10 cellular contexts compared by ENCODE assay signal in genomic region chr3:71111784-71112440, GRCh38.
DNase-seq lines count a peak whose midpoint lies in the region; TF ChIP-seq lines count a peak whose summit lies in the region.
"Had no signal": no experiment of that assay in that cellular context is flagged by ENCODE, and none has a peak within 500 bp of the region (broad histone marks: within the 10 kb centered on the region; RNA-seq: fewer than 3 reads in every experiment).

No MANE protein-coding gene starts in this region.

- H3K9me3 ChIP-seq in endodermal cell (ENCODE audit: control insufficient read depth, low read length) (no peaks in the 10 kb centered on the region), suprapubic skin (no peaks in the 10 kb centered on the region), hepatocyte (ENCODE audit: low read depth) (no peaks in the 10 kb centered on the region)
- H3K9me3 ChIP-seq: HAP-1 had no signal

- peaks cover 91% of the 10 kb centered on the region for H3K79me2 ChIP-seq in hepatocyte

- no peak for TF ChIP-seq EP300 in suprapubic skin (IDR thresholded peaks at IDR 0.05)

- H2AFZ ChIP-seq in hepatocyte, result no peak overlapping the region

- H3K9me3 Mint-ChIP-seq in endodermal cell (no peaks in the 10 kb centered on the region), osteocyte (ENCODE audit: unreplicated experiment) (no peaks in the 10 kb centered on the region)

- H3K27me3 Mint-ChIP-seq in endodermal cell (ENCODE audit: insufficient read depth) (no peaks in the 10 kb centered on the region), osteocyte (ENCODE audit: unreplicated experiment) (no peaks in the 10 kb centered on the region)

- H3K9me2 ChIP-seq in hepatocyte (replicated peaks; ENCODE audit: insufficient read depth), result no peaks in the 10 kb centered on the region

- H3K27ac ChIP-seq in endodermal cell (ENCODE audit: low read depth, low read length) (no peak overlapping the region), suprapubic skin (no peak overlapping the region), hepatocyte (no peak overlapping the region)

- no peaks in the 10 kb centered on the region for H3K27me3 ChIP-seq in endodermal cell (ENCODE audit: control insufficient read depth, insufficient read depth, low read length, poor library complexity, severe bottlenecking)
- H3K27me3 ChIP-seq in suprapubic skin, result no peaks in the 10 kb centered on the region
- no peaks in the 10 kb centered on the region for H3K27me3 ChIP-seq in hepatocyte

- H3K36me3 Mint-ChIP-seq in endodermal cell (ENCODE audit: low read depth), result peaks cover 28% of the 10 kb centered on the region
- H3K36me3 Mint-ChIP-seq in osteocyte (ENCODE audit: unreplicated experiment), result peaks cover 18% of the 10 kb centered on the region

- no peaks in the 10 kb centered on the region for H4K20me1 ChIP-seq in hepatocyte (ENCODE audit: insufficient read depth, poor library complexity, severe bottlenecking)

- TF ChIP-seq CTCF in endodermal cell (conservative IDR thresholded peaks at IDR 0.05), result no peak
- no peak for TF ChIP-seq CTCF in osteocyte (IDR thresholded peaks at IDR 0.05)
- TF ChIP-seq CTCF in suprapubic skin (IDR thresholded peaks at IDR 0.05), result no peak
- no peak for TF ChIP-seq CTCF in hepatocyte (IDR thresholded peaks at IDR 0.05; ENCODE audit: poor library complexity)

- H3K36me3 ChIP-seq in endodermal cell (ENCODE audit: control insufficient read depth, insufficient read depth, low read length), result no peaks in the 10 kb centered on the region
- peaks cover 16% of the 10 kb centered on the region for H3K36me3 ChIP-seq in suprapubic skin
- no peaks in the 10 kb centered on the region for H3K36me3 ChIP-seq in hepatocyte (replicated peaks; ENCODE audit: insufficient read depth, low read depth)

- no peak overlapping the region for H3K4me3 Mint-ChIP-seq in endodermal cell
- no peak overlapping the region for H3K4me3 Mint-ChIP-seq in osteocyte (ENCODE audit: unreplicated experiment)

- DNase-seq in EL (peak; percentile 93), NCI-H226 (peak; percentile 78), endodermal cell (no peak), osteocyte (ENCODE audit: extremely low spot score, unreplicated experiment) (no peak), suprapubic skin (ENCODE audit: low spot score in 2 of 2) (no peak), hippocampal formation (lab: John Stamatoyannopoulos, UW) (no peak), hepatocyte (ENCODE audit: low spot score) (no peak)
- DNase-seq in activated CD8-positive, alpha-beta memory T cell treated with anti-CD3 and anti-CD28 coated beads, Interleukin-2, amount 50 U/mL, for 48 hours, result no peak
- DNase-seq: amygdala had no signal

- H3K4me3 ChIP-seq in endodermal cell (ENCODE audit: low read length) (no peak overlapping the region), suprapubic skin (no peak overlapping the region), hepatocyte (no peak overlapping the region)
- H3K4me3 ChIP-seq: HAP-1 had no signal

- H3K9ac ChIP-seq in endodermal cell (ENCODE audit: extremely low read depth, low read length, poor library complexity, severe bottlenecking), result no peak overlapping the region

- no peak for TF ChIP-seq POLR2A in suprapubic skin (IDR thresholded peaks at IDR 0.05)

- no peak overlapping the region for H3K4me2 ChIP-seq in hepatocyte

- H3K4me1 Mint-ChIP-seq in endodermal cell (peaks cover 18% of the 10 kb centered on the region), osteocyte (ENCODE audit: unreplicated experiment) (peaks cover 65% of the 10 kb centered on the region)

- H3K27ac Mint-ChIP-seq in endodermal cell, result peak overlapping the region; percentile 41
- H3K27ac Mint-ChIP-seq in osteocyte (ENCODE audit: unreplicated experiment), result peak overlapping the region; percentile 52

- WGBS in endodermal cell (ENCODE audit: insufficient coverage in 1 of 2, insufficient read length in 1 of 2), 2 experiments, result 86 to 100% methylated on average over 2 to 6 of the region's 6 CpGs
- WGBS in suprapubic skin, result 70% methylated on average over 6 of the region's 6 CpGs
- WGBS in hepatocyte (ENCODE audit: low lambda C conversion rate, missing lambda C conversion rate), result 78% methylated on average over 6 of the region's 6 CpGs

- no peaks in the 10 kb centered on the region for H3K4me1 ChIP-seq in endodermal cell (ENCODE audit: control insufficient read depth, insufficient read depth, low read length)
- peaks cover 18% of the 10 kb centered on the region for H3K4me1 ChIP-seq in suprapubic skin
- no peaks in the 10 kb centered on the region for H3K4me1 ChIP-seq in hepatocyte (ENCODE audit: insufficient read depth)

Comparison
In these comparisons a context has a peak if more than half of its experiments do, and no peak if none do; other contexts are left out.
1. DNase-seq: peak in EL (single experiment) and NCI-H226 (single experiment); none in endodermal cell (single experiment), osteocyte (single experiment), activated CD8-positive, alpha-beta memory T cell treated with anti-CD3 and anti-CD28 coated beads, Interleukin-2, amount 50 U/mL, for 48 hours (single experiment), suprapubic skin (0 of 2), hippocampal formation (0 of 2) and hepatocyte (single experiment).